ENCODE assay signal across 19 cellular contexts in the genomic region with DNA sequence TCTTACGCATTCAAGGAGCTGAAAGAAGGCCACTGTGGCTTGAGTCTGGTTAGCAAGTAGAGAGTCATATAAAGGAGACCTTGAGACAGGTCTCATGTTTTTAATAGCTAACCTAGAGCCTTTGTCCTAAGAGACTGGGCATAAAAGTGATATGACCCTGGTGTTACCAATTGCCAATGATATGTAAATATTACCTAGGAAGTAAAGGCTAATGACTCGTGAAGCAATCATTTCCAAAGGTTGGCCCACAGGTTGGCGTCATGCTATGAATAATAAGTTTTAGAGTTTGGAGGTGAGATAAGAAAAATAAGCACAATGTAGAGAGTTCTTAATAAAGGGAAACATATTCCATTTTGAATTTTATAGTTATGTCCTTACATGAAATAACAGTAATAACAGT.
"Had no signal": no experiment of that assay in that cellular context is flagged by ENCODE, and none has a peak within 500 bp of the region (broad histone marks: within the 10 kb centered on the region; RNA-seq: fewer than 3 reads in every experiment).

No MANE protein-coding gene starts in this region.

- H3K27ac Mint-ChIP-seq: activated CD4-positive, alpha-beta T cell treated with anti-CD3 and anti-CD28 coated beads, Interleukin-2, amount 10 ng/mL, durations not matched to agents 24 days and 14 days; activated CD8-positive, alpha-beta T cell treated with anti-CD3 and anti-CD28 coated beads, Interleukin-2, amount 10 ng/mL, durations not matched to agents 7 days and 5 days; activated T-cell treated with anti-CD3 and anti-CD28 coated beads, Interleukin-2, amount 50 U/mL, for 24 hours; activated T-helper 2 cell treated with anti-CD3 and anti-CD28 coated beads, Interferon-gamma antibody, Interleukin-2, Interleukin-4, amounts not matched to agents 10 μg/mL and 5 μg/mL and 100 μg/mL, durations not matched to agents 14 hours and 24 hours and 36 hours; immature natural killer cell; progenitor cell of endocrine pancreas; T-helper 1 cell treated with Interleukin-12 subunit alpha and Interleukin-12 subunit beta and Interleukin-4 antibody, amounts not matched to agents 30 μg/mL and 1 μg/mL, for 36 hours had no signal

- FAIRE-seq: endometrium had no signal

- H3K9me3 ChIP-seq: esophagus muscularis mucosa, right atrium auricular region, thoracic aorta, upper lobe of right lung had no signal

- H3K36me3 ChIP-seq: brain microvascular endothelial cell, esophagus muscularis mucosa, right atrium auricular region, thoracic aorta, upper lobe of right lung had no signal

- DNase-seq: activated CD4-positive, alpha-beta T cell treated with anti-CD3 and anti-CD28 coated beads, Interleukin-2, amount 10 ng/mL, durations not matched to agents 24 days and 14 days; activated CD8-positive, alpha-beta T cell treated with anti-CD3 and anti-CD28 coated beads, Interleukin-2, amount 10 ng/mL, durations not matched to agents 7 days and 5 days; activated naive CD4-positive, alpha-beta T cell treated with Interleukin-2 at 50 U/mL for 16 hours; activated T-cell treated with anti-CD3 and anti-CD28 coated beads, Interleukin-2, amount 50 U/mL, for 24 hours; brain microvascular endothelial cell; immature natural killer cell; left cardiac atrium; midbrain; occipital lobe; upper lobe of right lung had no signal

- H3K4me1 Mint-ChIP-seq: activated CD4-positive, alpha-beta T cell treated with anti-CD3 and anti-CD28 coated beads, Interleukin-2, amount 10 ng/mL, durations not matched to agents 24 days and 14 days; central memory CD8-positive, alpha-beta T cell; immature natural killer cell had no signal

- H3K36me3 Mint-ChIP-seq: immature natural killer cell had no signal

- H3K27me3 ChIP-seq: brain microvascular endothelial cell, esophagus muscularis mucosa, right atrium auricular region, upper lobe of right lung had no signal

- H3K4me3 Mint-ChIP-seq: activated CD4-positive, alpha-beta T cell treated with anti-CD3 and anti-CD28 coated beads, Interleukin-2, amount 10 ng/mL, durations not matched to agents 24 days and 14 days; activated CD8-positive, alpha-beta T cell treated with anti-CD3 and anti-CD28 coated beads, Interleukin-2, amount 10 ng/mL, durations not matched to agents 7 days and 5 days; activated T-cell treated with anti-CD3 and anti-CD28 coated beads, Interleukin-2, amount 50 U/mL, for 24 hours; central memory CD8-positive, alpha-beta T cell; immature natural killer cell; T-helper 1 cell treated with Interleukin-12 subunit alpha and Interleukin-12 subunit beta and Interleukin-4 antibody, amounts not matched to agents 30 μg/mL and 1 μg/mL, for 36 hours had no signal

- H3K27me3 Mint-ChIP-seq: activated CD4-positive, alpha-beta T cell treated with anti-CD3 and anti-CD28 coated beads, Interleukin-2, amount 10 ng/mL, durations not matched to agents 24 days and 14 days; activated T-cell treated with anti-CD3 and anti-CD28 coated beads, Interleukin-2, amount 50 U/mL, for 24 hours; progenitor cell of endocrine pancreas had no signal

- H3K4me3 ChIP-seq: coronary artery, esophagus muscularis mucosa, right atrium auricular region, thoracic aorta, upper lobe of right lung had no signal

- H3K4me1 ChIP-seq: right atrium auricular region, upper lobe of right lung had no signal

- ATAC-seq: activated CD8-positive, alpha-beta T cell treated with anti-CD3 and anti-CD28 coated beads, Interleukin-2, amount 10 ng/mL, durations not matched to agents 7 days and 5 days; left cardiac atrium; upper lobe of right lung had no signal

- H3K9me3 Mint-ChIP-seq: activated CD4-positive, alpha-beta T cell treated with anti-CD3 and anti-CD28 coated beads, Interleukin-2, amount 10 ng/mL, durations not matched to agents 24 days and 14 days; activated T-cell treated with anti-CD3 and anti-CD28 coated beads, Interleukin-2, amount 50 U/mL, for 24 hours; activated T-helper 2 cell treated with anti-CD3 and anti-CD28 coated beads, Interferon-gamma antibody, Interleukin-2, Interleukin-4, amounts not matched to agents 10 μg/mL and 5 μg/mL and 100 μg/mL, durations not matched to agents 14 hours and 24 hours and 36 hours; central memory CD8-positive, alpha-beta T cell; T-helper 1 cell treated with Interleukin-12 subunit alpha and Interleukin-12 subunit beta and Interleukin-4 antibody, amounts not matched to agents 30 μg/mL and 1 μg/mL, for 36 hours had no signal

- H3K27ac ChIP-seq: brain microvascular endothelial cell, coronary artery, esophagus muscularis mucosa, right atrium auricular region, thoracic aorta, upper lobe of right lung had no signal
